Comparison of ENCODE assay signal across 22 cellular contexts in the genomic region with DNA sequence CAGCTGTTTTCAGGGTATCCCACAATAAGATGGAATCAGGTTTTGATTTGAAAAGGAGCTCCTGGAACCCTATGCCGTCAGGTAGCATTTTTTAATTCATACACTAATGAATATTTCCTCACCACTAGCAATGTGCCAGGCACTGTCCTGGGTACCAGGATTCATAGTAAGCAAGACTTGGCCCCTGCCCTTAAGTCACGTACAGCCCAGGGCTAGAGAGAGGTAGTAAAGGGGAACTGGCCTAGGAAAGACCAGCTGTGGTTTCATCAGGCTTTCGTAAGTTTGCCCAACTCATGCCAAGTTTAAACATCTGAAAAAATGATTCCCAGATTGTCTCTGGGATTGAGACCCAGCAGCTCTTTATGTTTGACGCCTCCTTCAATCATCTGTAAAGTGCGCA. TPM values are rescaled to one million over a fixed set of nuclear protein-coding genes. Genes with fewer than 3 reads are reported as not detected.
"Had no signal": no experiment of that assay in that cellular context is flagged by ENCODE, and none has a peak within 500 bp of the region (broad histone marks: within the 10 kb centered on the region; RNA-seq: fewer than 3 reads in every experiment).

No MANE protein-coding gene starts in this region.

- H3K27ac Mint-ChIP-seq: activated CD4-positive, alpha-beta T cell treated with anti-CD3 and anti-CD28 coated beads, Interleukin-2, amount 10 ng/mL, durations not matched to agents 7 days and 5 days; activated naive CD8-positive, alpha-beta T cell treated with anti-CD3 and anti-CD28 coated beads for 36 hours; activated T-cell treated with anti-CD3 and anti-CD28 coated beads, Interleukin-2, amount 50 U/mL, for 72 hours; natural killer cell; stimulated activated naive CD8-positive, alpha-beta T cell treated with anti-CD3 and anti-CD28 coated beads, Interleukin-15, amount 100 ng/mL, for 72 hours; T-helper 2 cell treated with Interferon-gamma antibody and Interleukin-4, amounts not matched to agents 5 μg/mL and 100 μg/mL, for 36 hours had no signal

- H3K9me3 ChIP-seq: body of pancreas, esophagus squamous epithelium, left ventricle myocardium inferior, ovary, spleen had no signal

- DNase-seq: activated CD4-positive, alpha-beta T cell treated with anti-CD3 and anti-CD28 coated beads, Interleukin-2, amount 10 ng/mL, durations not matched to agents 7 days and 5 days; activated CD4-positive, CD25-positive, alpha-beta regulatory T cell; activated CD8-positive, alpha-beta memory T cell treated with anti-CD3 and anti-CD28 coated beads, Interleukin-2, amount 50 U/mL, for 48 hours; activated gamma-delta T cell treated with Interleukin-2 at 50 U/mL for 16 hours; activated naive CD8-positive, alpha-beta T cell treated with anti-CD3 and anti-CD28 coated beads for 36 hours; activated T-cell treated with anti-CD3 and anti-CD28 coated beads, Interleukin-2, amount 50 U/mL, for 72 hours; amygdala; body of pancreas; caudate nucleus; esophagus squamous epithelium; foreskin keratinocyte; glutamatergic neuron; hypothalamus; kidney; left ventricle myocardium inferior; natural killer cell; ovary; spleen; stimulated activated naive CD8-positive, alpha-beta T cell treated with anti-CD3 and anti-CD28 coated beads, Interleukin-15, amount 100 ng/mL, for 72 hours had no signal

- H3K27me3 Mint-ChIP-seq: activated naive CD8-positive, alpha-beta T cell treated with anti-CD3 and anti-CD28 coated beads for 36 hours had no signal

- H3K27ac ChIP-seq: body of pancreas, esophagus squamous epithelium, foreskin keratinocyte, left ventricle myocardium inferior, ovary, spleen had no signal

- H3K4me1 ChIP-seq: body of pancreas, foreskin keratinocyte, spleen had no signal

- H3K9me3 Mint-ChIP-seq: activated CD4-positive, alpha-beta T cell treated with anti-CD3 and anti-CD28 coated beads, Interleukin-2, amount 10 ng/mL, durations not matched to agents 7 days and 5 days; activated naive CD8-positive, alpha-beta T cell treated with anti-CD3 and anti-CD28 coated beads for 36 hours; activated T-cell treated with anti-CD3 and anti-CD28 coated beads, Interleukin-2, amount 50 U/mL, for 72 hours; natural killer cell; stimulated activated naive CD8-positive, alpha-beta T cell treated with anti-CD3 and anti-CD28 coated beads, Interleukin-15, amount 100 ng/mL, for 72 hours; T-helper 2 cell treated with Interferon-gamma antibody and Interleukin-4, amounts not matched to agents 5 μg/mL and 100 μg/mL, for 36 hours had no signal

- H3K4me3 Mint-ChIP-seq: activated CD4-positive, alpha-beta T cell treated with anti-CD3 and anti-CD28 coated beads, Interleukin-2, amount 10 ng/mL, durations not matched to agents 7 days and 5 days; activated naive CD8-positive, alpha-beta T cell treated with anti-CD3 and anti-CD28 coated beads for 36 hours; activated T-cell treated with anti-CD3 and anti-CD28 coated beads, Interleukin-2, amount 50 U/mL, for 72 hours; natural killer cell; stimulated activated naive CD8-positive, alpha-beta T cell treated with anti-CD3 and anti-CD28 coated beads, Interleukin-15, amount 100 ng/mL, for 72 hours; T-helper 2 cell treated with Interferon-gamma antibody and Interleukin-4, amounts not matched to agents 5 μg/mL and 100 μg/mL, for 36 hours had no signal

- H3K36me3 Mint-ChIP-seq: activated naive CD8-positive, alpha-beta T cell treated with anti-CD3 and anti-CD28 coated beads for 36 hours; natural killer cell had no signal

- H3K4me3 ChIP-seq: body of pancreas, esophagus squamous epithelium, left ventricle myocardium inferior, ovary, spleen had no signal

- H3K36me3 ChIP-seq: esophagus squamous epithelium, left ventricle myocardium inferior, ovary, spleen had no signal

- H3K4me1 Mint-ChIP-seq: activated naive CD8-positive, alpha-beta T cell treated with anti-CD3 and anti-CD28 coated beads for 36 hours; natural killer cell; stimulated activated naive CD8-positive, alpha-beta T cell treated with anti-CD3 and anti-CD28 coated beads, Interleukin-15, amount 100 ng/mL, for 72 hours had no signal

- ATAC-seq: activated T-cell treated with anti-CD3 and anti-CD28 coated beads, Interleukin-2, amount 50 U/mL, for 72 hours; body of pancreas; foreskin keratinocyte; natural killer cell; sciatic nerve; stimulated activated naive CD8-positive, alpha-beta T cell treated with anti-CD3 and anti-CD28 coated beads, Interleukin-15, amount 100 ng/mL, for 72 hours had no signal

- H3K27me3 ChIP-seq: body of pancreas, foreskin keratinocyte, ovary had no signal

RNA-seq across cellular contexts. Expression of a gene that starts 45.9 kb away (rescaled TPM):
- total RNA-seq: activated CD4-positive, alpha-beta T cell treated with anti-CD3 and anti-CD28 coated beads, Interleukin-2, amount 10 ng/mL, durations not matched to agents 7 days and 5 days; activated naive CD8-positive, alpha-beta T cell treated with anti-CD3 and anti-CD28 coated beads for 36 hours; body of pancreas; endothelial cell of umbilical vein; esophagus squamous epithelium; foreskin keratinocyte; left ventricle myocardium inferior; natural killer cell; spleen had no signal
- polyA plus RNA-seq: endothelial cell of umbilical vein, foreskin keratinocyte, spleen had no signal
